ENCODE assay signal across 7 cellular contexts in genomic region chr12:106140223-106140986, GRCh38. TPM values are rescaled to one million over a fixed set of nuclear protein-coding genes. Genes with fewer than 3 reads are reported as not detected.
DNase-seq lines count a peak whose midpoint lies in the region; ATAC-seq, FAIRE-seq and TF ChIP-seq lines count a peak whose summit lies in the region.

No MANE protein-coding gene starts in this region.

- FAIRE-seq in kidney (lab: Jason Lieb, UNC) = no peak

- WGBS in HUES64 = 20% methylated on average over 14 of the region's 15 CpGs
- WGBS in body of pancreas, 2 donors = 46 to 56% methylated on average over 15 of the region's 15 CpGs
- 40 to 67% (median 53%) methylated on average over 15 of the region's 15 CpGs for WGBS in stomach, 5 donors

- no peak for TF ChIP-seq EP300 in stomach (IDR thresholded peaks at IDR 0.05)

- ATAC-seq in body of pancreas (no peak), GM18867 (IDR thresholded peaks at IDR 0.05; ENCODE audit: unreplicated experiment) (no peak)

- peak in 1 of 7 experiments; percentile 5 for TF ChIP-seq CTCF in body of pancreas (IDR thresholded peaks at IDR 0.05)
- TF ChIP-seq CTCF in kidney (IDR thresholded peaks at IDR 0.05; ENCODE audit: borderline replicate concordance, extremely low read depth, insufficient read depth) = no peak
- TF ChIP-seq CTCF in stomach (IDR thresholded peaks at IDR 0.05) = no peak

- no peaks in the 10 kb centered on the region for H3K9me3 ChIP-seq in HUES64 (ENCODE audit: insufficient read depth, low read depth, low read length)
- no peaks in the 10 kb centered on the region for H3K9me3 ChIP-seq in body of pancreas
- no peaks in the 10 kb centered on the region for H3K9me3 ChIP-seq in kidney (ENCODE audit: control insufficient read depth in 1 of 2, low read length in 2 of 2)
- H3K9me3 ChIP-seq in stomach = no peaks in the 10 kb centered on the region

- H3K36me3 ChIP-seq in HUES64 (ENCODE audit: insufficient read depth, low read length) (no peaks in the 10 kb centered on the region), body of pancreas (replicated peaks in 1 of 2; ENCODE audit: insufficient read depth in 1 of 2, low read depth in 2 of 2) (no peaks in the 10 kb centered on the region), kidney (ENCODE audit: control insufficient read depth in 1 of 2, insufficient read depth in 2 of 2, low read length in 2 of 2) (no peaks in the 10 kb centered on the region), stomach (no peaks in the 10 kb centered on the region)

- H3K4me1 ChIP-seq in HUES64 (ENCODE audit: insufficient read depth, low read length) (peaks cover 43% of the 10 kb centered on the region), body of pancreas (peaks cover 46% of the 10 kb centered on the region), kidney (ENCODE audit: control insufficient read depth in 1 of 2, insufficient read depth in 1 of 2, low read depth in 1 of 2, low read length in 2 of 2) (peaks cover 3 to 23% of the 10 kb centered on the region in 2 donors), stomach (peaks cover 35 to 86% (median 57%) of the 10 kb centered on the region in 4 donors)

- H3K27ac ChIP-seq in HUES64 (ENCODE audit: low read depth, low read length) (peak overlapping the region; percentile 98), body of pancreas (peak overlapping the region in 3 of 4 donors; percentile 94 to 96 (median 96)), kidney (ENCODE audit: low read depth in 2 of 2, low read length in 2 of 2) (peak overlapping the region in 1 of 2 donors; percentile 40), stomach (peak overlapping the region; percentile 80 to 97 (median 95))

- intact Hi-C loops in body of pancreas (cut with DNase I) = no loop called here
- intact Hi-C loops in kidney (cut with DNase I) = no loop called here
- intact Hi-C loops in stomach (cut with DNase I; ENCODE audit: low total_unique reads) = no loop called here

- H3K4me3 ChIP-seq in HUES64 (ENCODE audit: low read length) = peak overlapping the region; percentile 81
- H3K4me3 ChIP-seq in body of pancreas = peak overlapping the region in 1 of 2 donors; percentile 45
- H3K4me3 ChIP-seq in kidney (ENCODE audit: low read length in 2 of 2) = peak overlapping the region; percentile 64 to 72
- H3K4me3 ChIP-seq in stomach = peak overlapping the region; percentile 69 to 79 (median 74)

- H3K9ac ChIP-seq in HUES64 (ENCODE audit: low read depth, low read length) (peak overlapping the region; percentile 96), kidney (ENCODE audit: low read length in 2 of 2) (peak overlapping the region; percentile 34 to 85)

- peaks cover 16% of the 10 kb centered on the region for H3K27me3 ChIP-seq in HUES64 (ENCODE audit: insufficient read depth, low read length)
- no peaks in the 10 kb centered on the region for H3K27me3 ChIP-seq in body of pancreas
- peaks cover 0 to 45% (median 12%) of the 10 kb centered on the region in 3 donors for H3K27me3 ChIP-seq in stomach

- no peak for TF ChIP-seq POLR2A in body of pancreas (IDR thresholded peaks at IDR 0.05)
- TF ChIP-seq POLR2A in stomach (IDR thresholded peaks at IDR 0.05) = no peak

- DNase-seq in body of pancreas = peak; percentile 24 to 31 (median 28)
- DNase-seq in kidney = no peak
- no peak for DNase-seq in stomach
- DNase-seq in NCI-H2227 treated with DMSO at 0.1 percent for 48 hours (lab: John Stamatoyannopoulos, UW) = no peak
- DNase-seq in SK-N-DZ (ENCODE audit: low spot score) = no peak

RNA-seq across cellular contexts. Expression of gene NUAK1, which starts 1.7 kb away (rescaled TPM):
- 9.7 TPM for polyA plus RNA-seq in HUES64 (2013, experiment 1 of 2)
- polyA plus RNA-seq in HUES64 (2013, experiment 2 of 2) = 8.9 TPM
- total RNA-seq in body of pancreas = 1 to 10 TPM; 5.3 to 9.1 TPM
- total RNA-seq in kidney = 28.8 TPM
- 2.9 TPM for polyA plus RNA-seq in kidney (ENCODE audit: insufficient read depth, low read depth, low replicate concordance)
- total RNA-seq in stomach = 10 to 100 TPM in 3 of 5 donors, 1 to 10 TPM in 1, under 1 TPM in 1; 0.58 to 79.0 (median 11.7) TPM
- 1 to 10 TPM in 2 of 3 donors, under 1 TPM in 1; 0.80 to 2.6 (median 2.4) TPM for polyA plus RNA-seq in stomach
- 7.1 and 9.0 TPM in 2 replicates for polyA plus RNA-seq in SK-N-DZ (2014; cell fraction: cytosol; rRNA removed)
- polyA plus RNA-seq in SK-N-DZ (2014; cell fraction: nucleus; rRNA removed) = 2.6 and 2.9 TPM in 2 replicates

Comparison
In these comparisons a context has a peak if more than half of its experiments do, and no peak if none do; other contexts are left out.
1. DNase-seq: peak in body of pancreas (4 of 4); none in kidney (single experiment), stomach (single experiment), NCI-H2227 treated with DMSO at 0.1 percent for 48 hours (single experiment) and SK-N-DZ (single experiment).